ENCODE assay signal across 15 cellular contexts in genomic region chr13:110652231-110652730, GRCh38.
"Had no signal": no experiment of that assay in that cellular context is flagged by ENCODE, and none has a peak within 500 bp of the region (broad histone marks: within the 10 kb centered on the region; RNA-seq: fewer than 3 reads in every experiment).

No MANE protein-coding gene starts in this region.

- H3K4me1 ChIP-seq: psoas muscle, upper lobe of left lung had no signal

- ATAC-seq: effector memory CD8-positive, alpha-beta T cell; natural killer cell; psoas muscle; sciatic nerve had no signal

- H3K36me3 Mint-ChIP-seq: natural killer cell had no signal

- H3K9me3 ChIP-seq: psoas muscle, upper lobe of left lung had no signal

- H3K27ac Mint-ChIP-seq: activated naive CD4-positive, alpha-beta T cell treated with anti-CD3 and anti-CD28 coated beads for 36 hours; activated T-helper 1 cell treated with anti-CD3 and anti-CD28 coated beads, Interleukin-12 subunit alpha, Interleukin-12 subunit beta, Interleukin-2, Interleukin-4 antibody, amounts not matched to agents 30 ng/mL and 10 ng/mL and 1 ng/mL, durations not matched to agents 14 hours and 24 hours and 36 hours; natural killer cell; stimulated activated naive CD8-positive, alpha-beta T cell treated with anti-CD3 and anti-CD28 coated beads, Interleukin-15, Interleukin-2, amounts not matched to agents 100 ng/mL and 50 ng/mL, for 24 hours; T-helper 2 cell treated with Interferon-gamma antibody and Interleukin-4, amounts not matched to agents 5 μg/mL and 100 μg/mL, for 36 hours had no signal

- H3K9me3 Mint-ChIP-seq: activated naive CD4-positive, alpha-beta T cell treated with anti-CD3 and anti-CD28 coated beads for 36 hours; activated T-helper 1 cell treated with anti-CD3 and anti-CD28 coated beads, Interleukin-12 subunit alpha, Interleukin-12 subunit beta, Interleukin-2, Interleukin-4 antibody, amounts not matched to agents 30 ng/mL and 10 ng/mL and 1 ng/mL, durations not matched to agents 14 hours and 24 hours and 36 hours; effector memory CD8-positive, alpha-beta T cell; natural killer cell; stimulated activated naive CD8-positive, alpha-beta T cell treated with anti-CD3 and anti-CD28 coated beads, Interleukin-15, Interleukin-2, amounts not matched to agents 100 ng/mL and 50 ng/mL, for 24 hours had no signal

- H3K4me3 Mint-ChIP-seq: activated naive CD4-positive, alpha-beta T cell treated with anti-CD3 and anti-CD28 coated beads for 36 hours; activated T-helper 1 cell treated with anti-CD3 and anti-CD28 coated beads, Interleukin-12 subunit alpha, Interleukin-12 subunit beta, Interleukin-2, Interleukin-4 antibody, amounts not matched to agents 30 ng/mL and 10 ng/mL and 1 ng/mL, durations not matched to agents 14 hours and 24 hours and 36 hours; effector memory CD8-positive, alpha-beta T cell; natural killer cell; stimulated activated naive CD8-positive, alpha-beta T cell treated with anti-CD3 and anti-CD28 coated beads, Interleukin-15, Interleukin-2, amounts not matched to agents 100 ng/mL and 50 ng/mL, for 24 hours; T-helper 2 cell treated with Interferon-gamma antibody and Interleukin-4, amounts not matched to agents 5 μg/mL and 100 μg/mL, for 36 hours had no signal

- H3K27ac ChIP-seq: psoas muscle, upper lobe of left lung had no signal

- H3K4me3 ChIP-seq: lung, psoas muscle, upper lobe of left lung had no signal

- DNase-seq: activated CD4-positive, alpha-beta T cell treated with anti-CD3 and anti-CD28 coated beads for 1 hour; activated CD4-positive, alpha-beta T cell treated with anti-CD3 and anti-CD28 coated beads, Interleukin-2, amount 50 U/mL, for 48 hours; activated naive CD4-positive, alpha-beta T cell treated with anti-CD3 and anti-CD28 coated beads for 36 hours; effector memory CD8-positive, alpha-beta T cell; hypothalamus; natural killer cell; occipital lobe; stimulated activated CD4-positive, alpha-beta T cell treated with anti-CD3 and anti-CD28 coated beads, Interleukin-12 subunit alpha, Interleukin-12 subunit beta, amount 100 ng/mL, for 4 hours had no signal

- H3K27me3 ChIP-seq: upper lobe of left lung had no signal

- H3K27me3 Mint-ChIP-seq: effector memory CD8-positive, alpha-beta T cell; stimulated activated naive CD8-positive, alpha-beta T cell treated with anti-CD3 and anti-CD28 coated beads, Interleukin-15, Interleukin-2, amounts not matched to agents 100 ng/mL and 50 ng/mL, for 24 hours had no signal
